Comparison of ENCODE assay signal across 17 cellular contexts in the genomic region with DNA sequence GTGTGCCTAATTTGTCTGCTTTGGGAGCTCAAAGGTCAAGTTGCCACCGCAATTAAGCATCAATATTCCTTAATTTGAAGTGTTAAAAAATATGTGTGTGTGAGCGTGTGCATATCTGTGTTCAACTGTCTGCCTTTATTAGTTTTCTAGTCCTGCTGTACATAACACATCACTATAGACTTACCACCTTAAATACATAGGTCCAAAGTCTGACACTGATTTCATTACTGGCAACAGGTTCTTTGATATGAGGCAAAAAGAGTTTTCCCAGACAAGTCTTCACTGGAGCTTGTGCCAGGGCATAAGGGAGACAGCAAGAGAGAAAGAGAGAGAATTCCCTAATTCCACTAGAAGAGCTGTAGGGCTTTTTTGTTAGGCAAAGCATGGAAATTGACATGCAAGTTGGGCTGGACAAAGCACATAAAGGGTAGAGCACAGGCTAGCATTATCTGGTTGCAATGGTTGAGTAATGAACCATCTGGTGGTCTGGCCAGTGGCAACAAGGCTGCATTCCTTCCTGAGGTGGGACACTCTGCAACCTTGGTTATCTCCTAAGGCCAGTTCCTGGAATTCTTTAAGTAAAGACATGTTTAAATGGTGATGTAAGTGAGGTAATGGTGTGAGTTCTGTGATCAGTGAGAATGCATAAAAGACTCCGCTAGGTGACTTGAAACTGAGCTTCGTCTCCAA.
DNase-seq lines count a peak whose midpoint lies in the region; ATAC-seq, FAIRE-seq and TF ChIP-seq lines count a peak whose summit lies in the region.
"Had no signal": no experiment of that assay in that cellular context is flagged by ENCODE, and none has a peak within 500 bp of the region (broad histone marks: within the 10 kb centered on the region; RNA-seq: fewer than 3 reads in every experiment).

No MANE protein-coding gene starts in this region.

- dilution Hi-C loops in keratinocyte (cut with MboI; ENCODE audit: extremely low pct_ligation_motif_present, low sequenced_read_pairs), result no loop called here

- intact Hi-C loops in Right ventricle myocardium inferior (cut with DNase I) (no loop called here), cardiac septum (cut with DNase I) (loop anchor here (10.0 kb wide), 1 partner anchor 459 kb away; a partner anchor contains a TSS), testis (cut with DNase I; ENCODE audit: low total_unique reads) (no loop called here)

- WGBS in testis, 2 donors, result 88 to 94% methylated on average over 4 of the region's 4 CpGs

- H3K27me3 ChIP-seq in keratinocyte (ENCODE audit: control insufficient read depth, extremely low read depth, insufficient read depth, low read length) (no peaks in the 10 kb centered on the region), testis (no peaks in the 10 kb centered on the region)
- H3K27me3 ChIP-seq: adrenal gland had no signal

- peak overlapping the region; percentile 12 for H2AFZ ChIP-seq in keratinocyte (ENCODE audit: control insufficient read depth, low read length)

- no peaks in the 10 kb centered on the region for H3K9me1 ChIP-seq in keratinocyte (ENCODE audit: control insufficient read depth, extremely low read depth, insufficient read depth, low read length)

- no peak overlapping the region for H3K27ac ChIP-seq in keratinocyte (ENCODE audit: control insufficient read depth, insufficient read depth, low read length)
- peak overlapping the region in 1 of 2 donors; percentile 52 for H3K27ac ChIP-seq in testis

- TF ChIP-seq CTCF in epithelial cell of esophagus (IDR thresholded peaks at IDR 0.05; ENCODE audit: insufficient read depth, low read depth, low read length, missing control alignments) (no peak), keratinocyte (optimal IDR thresholded peaks at IDR 0.05 in 1 of 3, IDR thresholded peaks at IDR 0.05 in 1 of 3, conservative IDR thresholded peaks at IDR 0.05 in 1 of 3; ENCODE audit: extremely low read depth in 1 of 3, insufficient read depth in 2 of 3, low read length in 3 of 3) (no peak), testis (IDR thresholded peaks at IDR 0.05) (no peak)

- H3K4me2 ChIP-seq in keratinocyte (ENCODE audit: control insufficient read depth, extremely low read depth, insufficient read depth, low read depth, low read length), result peak overlapping the region; percentile 18

- H3K4me3 ChIP-seq in epithelial cell of esophagus (ENCODE audit: low read length) (no peak overlapping the region), keratinocyte (ENCODE audit: control insufficient read depth in 2 of 3, extremely low read depth in 1 of 3, insufficient read depth in 2 of 3, low read depth in 1 of 3, low read length in 3 of 3) (no peak overlapping the region), testis (no peak overlapping the region)
- H3K4me3 ChIP-seq: adrenal gland had no signal

- H3K36me3 ChIP-seq in keratinocyte (ENCODE audit: control insufficient read depth in 2 of 2, extremely low read depth in 1 of 2, insufficient read depth in 2 of 2, low read length in 2 of 2), result no peaks in the 10 kb centered on the region
- H3K36me3 ChIP-seq in testis (ENCODE audit: low read depth, missing control alignments), result no peaks in the 10 kb centered on the region
- H3K36me3 ChIP-seq: adrenal gland had no signal

- H3K9ac ChIP-seq in keratinocyte (ENCODE audit: control insufficient read depth, extremely low read depth, insufficient read depth, low read length), result no peak overlapping the region

- H4K20me1 ChIP-seq in keratinocyte (ENCODE audit: control insufficient read depth, extremely low read depth, insufficient read depth, low read length), result no peaks in the 10 kb centered on the region

- DNase-seq in Right ventricle myocardium inferior (ENCODE audit: missing footprints) (no peak), cardiac septum (ENCODE audit: low spot score) (no peak), epithelial cell of esophagus (ENCODE audit: low read depth) (peak; percentile 44), keratinocyte (ENCODE audit: low read depth, low spot score) (no peak), NOMO-1 treated with DMSO at 0.1 percent for 48 hours (lab: John Stamatoyannopoulos, UW; ENCODE audit: unreplicated experiment) (no peak), testis (no peak)
- no peak for DNase-seq in activated CD8-positive, alpha-beta memory T cell treated with anti-CD3 and anti-CD28 coated beads, Interleukin-2, amount 50 U/mL, for 48 hours
- DNase-seq: 8988T; activated CD8-positive, alpha-beta T cell treated with anti-CD3 and anti-CD28 coated beads, Interleukin-2, amount 10 ng/mL, durations not matched to agents 7 days and 5 days; adrenal gland; DND-41; naive B cell; NCI-H446 treated with DMSO at 0.1 percent for 48 hours; stimulated activated CD4-positive, alpha-beta T cell treated with anti-CD3 and anti-CD28 coated beads, Interleukin-15, amount 100 ng/mL, for 24 hours; stimulated activated naive B cell treated with anti-CD40 and anti-IgM and Interleukin-4, amounts not matched to agents 10 μg/mL and 1 μg/mL and 100 μg/mL, for 72 hours had no signal

- no peaks in the 10 kb centered on the region for H3K79me2 ChIP-seq in keratinocyte (ENCODE audit: control insufficient read depth, insufficient read depth, low read length)

- H3K4me1 ChIP-seq in keratinocyte (ENCODE audit: control insufficient read depth, extremely low read depth, insufficient read depth, low read length) (peaks cover 7% of the 10 kb centered on the region), testis (peaks cover 7% of the 10 kb centered on the region)

- H3K9me3 ChIP-seq in keratinocyte (ENCODE audit: control insufficient read depth, low read depth, low read length), result no peaks in the 10 kb centered on the region
- no peaks in the 10 kb centered on the region for H3K9me3 ChIP-seq in testis
- H3K9me3 ChIP-seq: adrenal gland had no signal

- ATAC-seq in Right ventricle myocardium inferior (peak; percentile 49), HG03025 (IDR thresholded peaks at IDR 0.05; ENCODE audit: low FRiP score, unreplicated experiment) (no peak)
- ATAC-seq: activated CD8-positive, alpha-beta T cell treated with anti-CD3 and anti-CD28 coated beads, Interleukin-2, amount 10 ng/mL, durations not matched to agents 7 days and 5 days; stimulated activated naive B cell treated with anti-CD40 and anti-IgM and Interleukin-4, amounts not matched to agents 10 μg/mL and 1 μg/mL and 100 μg/mL, for 72 hours had no signal

- FAIRE-seq in keratinocyte (lab: Jason Lieb, UNC), result peak; percentile 82
- FAIRE-seq: frontal cortex had no signal

- no peak for TF ChIP-seq POLR2A in testis (IDR thresholded peaks at IDR 0.05)
